In genomic region chr1:44217809-44218410, GRCh38 we compare ENCODE assay signal across 8 cellular contexts. TPM values are rescaled to one million over a fixed set of nuclear protein-coding genes. Genes with fewer than 3 reads are reported as not detected.
A peak's percentile ranks its signal among the peaks of the same experiment; 100 is the strongest.
DNase-seq lines count a peak whose midpoint lies in the region; ATAC-seq lines count a peak whose summit lies in the region.

No MANE protein-coding gene starts in this region.

- peaks cover 15% of the 10 kb centered on the region for H3K36me3 Mint-ChIP-seq in activated CD4-positive, alpha-beta T cell treated with anti-CD3 and anti-CD28 coated beads for 36 hours (ENCODE audit: low read depth)

- no peaks in the 10 kb centered on the region for H3K9me3 Mint-ChIP-seq in activated CD4-positive, alpha-beta T cell treated with anti-CD3 and anti-CD28 coated beads for 36 hours (ENCODE audit: low read depth)

- intact Hi-C loops in activated CD4-positive, alpha-beta T cell treated with anti-CD3 and anti-CD28 coated beads for 36 hours (cut with DNase I, micrococcal nuclease), result loop anchor here (1.0 to 10.0 kb wide), 8 partner anchors 21 to 437 kb away; partner anchors contain the start of gene ERI3 (in 1 of the 2)
- intact Hi-C loops in left colon (cut with DNase I, micrococcal nuclease), result loop anchor here in 1 of 2 donors (10.0 kb wide), 1 partner anchor 377 kb away; no protein-coding TSS in a partner anchor

- H3K36me3 ChIP-seq in HAP-1 (replicated peaks), result peaks cover 57% of the 10 kb centered on the region

- peaks cover 2% of the 10 kb centered on the region; the same call in 1 of the 2 replicates for H3K4me1 ChIP-seq in HAP-1

- H3K27me3 ChIP-seq in HAP-1 (ENCODE audit: low read depth), result no peaks in the 10 kb centered on the region

- no peak overlapping the region for H3K4me3 Mint-ChIP-seq in activated CD4-positive, alpha-beta T cell treated with anti-CD3 and anti-CD28 coated beads for 36 hours

- ATAC-seq in activated CD4-positive, alpha-beta T cell treated with anti-CD3 and anti-CD28 coated beads for 36 hours, result peak; percentile 66
- ATAC-seq in left colon (peak; percentile 67), HG03469 (IDR thresholded peaks at IDR 0.05; ENCODE audit: unreplicated experiment) (no peak)

- no peaks in the 10 kb centered on the region for H3K9me3 ChIP-seq in HAP-1

- H3K27me3 Mint-ChIP-seq in activated CD4-positive, alpha-beta T cell treated with anti-CD3 and anti-CD28 coated beads for 36 hours, result no peaks in the 10 kb centered on the region

- in situ Hi-C loops in HAP-1 (cut with MboI; ENCODE audit: low sequenced_read_pairs), result loop anchor here (5.0 to 10.0 kb wide), 2 partner anchors 379 to 437 kb away; no protein-coding TSS in a partner anchor

- peaks cover 25% of the 10 kb centered on the region for H3K4me1 Mint-ChIP-seq in activated CD4-positive, alpha-beta T cell treated with anti-CD3 and anti-CD28 coated beads for 36 hours

- DNase-seq in Ammon's horn (ENCODE audit: low spot score) (peak; percentile 84), HAP-1 (ENCODE audit: low spot score in 2 of 2) (peak; percentile 55 to 89), NCI-H446 treated with DMSO at 0.1 percent for 48 hours (lab: John Stamatoyannopoulos, UW) (peak; percentile 30), cerebellum (ENCODE audit: low spot score) (peak; percentile 69), left colon (peak; percentile 75 to 88)
- peak; percentile 88 for DNase-seq in activated CD4-positive, alpha-beta T cell treated with anti-CD3 and anti-CD28 coated beads for 36 hours
- DNase-seq in stimulated activated CD4-positive, alpha-beta T cell treated with anti-CD3 and anti-CD28 coated beads, Interleukin-4, amount 100 ng/mL, for 1 hour, result peak; percentile 77

- no peak overlapping the region for H3K4me3 ChIP-seq in HAP-1

- peak overlapping the region; percentile 10 for H3K27ac Mint-ChIP-seq in activated CD4-positive, alpha-beta T cell treated with anti-CD3 and anti-CD28 coated beads for 36 hours

- POLR2A ChIA-PET in activated CD4-positive, alpha-beta T cell treated with anti-CD3 and anti-CD28 coated beads for 36 hours (lab: Charles Lee), result interaction anchor here (0.8 kb wide), 1 partner anchor 1065 kb away, joined by 3 read pairs; no protein-coding TSS in a partner anchor

- CTCF ChIA-PET in activated CD4-positive, alpha-beta T cell treated with anti-CD3 and anti-CD28 coated beads for 36 hours (lab: Charles Lee), result interaction anchor here (0.6 to 5.2 kb wide), 33 partner anchors 8 to 478 kb away, joined by 3 to 46 read pairs (median 4); no protein-coding TSS in a partner anchor

RNA-seq across cellular contexts. Expression of gene DMAP1, which starts 4.6 kb away (rescaled TPM):
- total RNA-seq in activated CD4-positive, alpha-beta T cell treated with anti-CD3 and anti-CD28 coated beads for 36 hours, result 10 to 100 TPM; 30.2 to 34.8 TPM
- total RNA-seq in cerebellum, result 28.8 TPM
- total RNA-seq in left colon, result 10 to 100 TPM; 39.0 to 44.4 TPM

Comparison
In these comparisons a context has a peak if more than half of its experiments do, and no peak if none do; other contexts are left out.
1. DNase-seq: peak in every context shown above with its lines; median percentile 88 in activated CD4-positive, alpha-beta T cell treated with anti-CD3 and anti-CD28 coated beads for 36 hours; 84 in Ammon's horn; 82 in left colon; 77 in stimulated activated CD4-positive, alpha-beta T cell treated with anti-CD3 and anti-CD28 coated beads, Interleukin-4, amount 100 ng/mL, for 1 hour; 72 in HAP-1; 69 in cerebellum; 30 in NCI-H446 treated with DMSO at 0.1 percent for 48 hours.